8 cellular contexts compared by ENCODE assay signal in genomic region chr12:32400114-32400672, GRCh38. TPM values are rescaled to one million over a fixed set of nuclear protein-coding genes. Genes with fewer than 3 reads are reported as not detected.
DNase-seq lines count a peak whose midpoint lies in the region; TF ChIP-seq lines count a peak whose summit lies in the region.

No MANE protein-coding gene starts in this region.

- TF ChIP-seq EP300 in SK-N-SH (IDR thresholded peaks at IDR 0.05; ENCODE audit: borderline replicate concordance in 1 of 2, low read depth in 1 of 2, low read length in 1 of 2) (no peak), ovary (IDR thresholded peaks at IDR 0.05) (no peak)

- H3K79me2 ChIP-seq in SK-N-SH (ENCODE audit: insufficient read depth) = no peaks in the 10 kb centered on the region

- peak overlapping the region; percentile 97 for H3K4me2 ChIP-seq in SK-N-SH

- no peaks in the 10 kb centered on the region for H4K20me1 ChIP-seq in SK-N-SH (ENCODE audit: insufficient read depth)

- 32% methylated on average over 14 of the region's 15 CpGs for WGBS in SK-N-SH (ENCODE audit: low lambda C conversion rate)
- 10 to 22% (median 14%) methylated on average over 15 of the region's 15 CpGs for WGBS in ovary, 3 donors

- CTCF ChIA-PET in SK-N-SH (lab: Yijun Ruan, JAX) = interaction anchor here (0.7 to 2.8 kb wide), 6 partner anchors 8 to 272 kb away, joined by 3 to 12 read pairs (median 3); no protein-coding TSS in a partner anchor

- no peak overlapping the region for H3K9ac ChIP-seq in SK-N-SH

- POLR2A ChIA-PET in SK-N-SH (lab: Yijun Ruan, JAX) = no interaction called here

- H3K4me3 ChIP-seq in SK-N-SH (ENCODE audit: low read depth in 2 of 2, low read length in 1 of 2) (peak overlapping the region; percentile 63 to 73), fibroblast of the aortic adventitia (ENCODE audit: low read depth, low read length) (peak overlapping the region; percentile 68), ovary (peak overlapping the region; percentile 55)

- TF ChIP-seq RAD21 in SK-N-SH (IDR thresholded peaks at IDR 0.05; ENCODE audit: low read length) = no peak

- TF ChIP-seq POLR2A in ovary (IDR thresholded peaks at IDR 0.05) = no peak

- TF ChIP-seq CTCF in SK-N-SH (IDR thresholded peaks at IDR 0.05) = no peak
- TF ChIP-seq CTCF in fibroblast of the aortic adventitia (IDR thresholded peaks at IDR 0.05; ENCODE audit: insufficient read depth, low read length) = no peak
- no peak for TF ChIP-seq CTCF in ovary (IDR thresholded peaks at IDR 0.05)

- H3K9me3 ChIP-seq in SK-N-SH (no peaks in the 10 kb centered on the region), ovary (no peaks in the 10 kb centered on the region)

- DNase-seq in NCI-H748 (lab: John Stamatoyannopoulos, UW; ENCODE audit: unreplicated experiment) (peak; percentile 56), NCI-H748 treated with DMSO at 0.1 percent for 48 hours (lab: John Stamatoyannopoulos, UW) (no peak), SK-N-SH (peak; percentile 30), fibroblast of the aortic adventitia (ENCODE audit: low read depth) (no peak), ovary (no peak), NCI-H1092 (lab: John Stamatoyannopoulos, UW) (no peak), NCI-H1092 treated with DMSO at 0.1 percent for 48 hours (lab: John Stamatoyannopoulos, UW) (no peak), NCI-H524 treated with DMSO at 0.1 percent for 48 hours (lab: John Stamatoyannopoulos, UW) (no peak)

- H2AFZ ChIP-seq in SK-N-SH (ENCODE audit: low read depth) = peak overlapping the region; percentile 81; the same call in 1 of the 2 replicates

- intact Hi-C loops in ovary (cut with DNase I) = no loop called here

- H3K36me3 ChIP-seq in SK-N-SH (replicated peaks in 1 of 2; ENCODE audit: control insufficient read depth in 1 of 2, insufficient read depth in 2 of 2, low read length in 1 of 2) = no peaks in the 10 kb centered on the region
- no peaks in the 10 kb centered on the region for H3K36me3 ChIP-seq in ovary

- no peaks in the 10 kb centered on the region for H3K9me2 ChIP-seq in SK-N-SH

- peaks cover 6% of the 10 kb centered on the region for H3F3A ChIP-seq in SK-N-SH (replicated peaks; ENCODE audit: insufficient read depth)

- peaks cover 18% of the 10 kb centered on the region for H3K27me3 ChIP-seq in SK-N-SH (ENCODE audit: insufficient read depth)
- H3K27me3 ChIP-seq in ovary = no peaks in the 10 kb centered on the region

- H3K27ac ChIP-seq in SK-N-SH (ENCODE audit: low read depth in 2 of 2, low read length in 1 of 2) (no peak overlapping the region), ovary (peak overlapping the region; percentile 73 to 75)

- H3K4me1 ChIP-seq in SK-N-SH (ENCODE audit: control insufficient read depth in 1 of 2, insufficient read depth in 2 of 2, low read depth in 1 of 2, low read length in 1 of 2) = peaks cover 0 to 9% of the 10 kb centered on the region in 2 experiments; a peak in 1 of 4 replicates
- H3K4me1 ChIP-seq in ovary (ENCODE audit: insufficient read depth) = peaks cover 9% of the 10 kb centered on the region

TF ChIP-seq in SK-N-SH, 30 proteins besides CTCF, POLR2A, EP300 and RAD21:
- TF ChIP-seq FOXM1 (IDR thresholded peaks at IDR 0.05; ENCODE audit: low read depth) (no peak), SIN3A (IDR thresholded peaks at IDR 0.05; ENCODE audit: borderline replicate concordance, low read depth, low read length) (no peak), CHD2 (IDR thresholded peaks at IDR 0.05; ENCODE audit: low read length, partially characterized antibody) (no peak), NFIC (IDR thresholded peaks at IDR 0.05; ENCODE audit: borderline replicate concordance) (no peak), USF2 (IDR thresholded peaks at IDR 0.05; ENCODE audit: borderline replicate concordance, low read depth, low read length) (no peak), EZH2phosphoT487 (IDR thresholded peaks at IDR 0.05; ENCODE audit: borderline replicate concordance, low read depth) (no peak), FOXJ3 (CRISPR knock-in tag; IDR thresholded peaks at IDR 0.05) (no peak), YY1 (IDR thresholded peaks at IDR 0.05; ENCODE audit: low read depth) (no peak), MEF2A (IDR thresholded peaks at IDR 0.05; ENCODE audit: borderline replicate concordance, low read depth) (no peak), TAF1 (IDR thresholded peaks at IDR 0.05; ENCODE audit: borderline replicate concordance, low read depth, low read length) (no peak), TCF12 (IDR thresholded peaks at IDR 0.05) (no peak), JUND (IDR thresholded peaks at IDR 0.05) (no peak)
- TF ChIP-seq, protein P1, sequence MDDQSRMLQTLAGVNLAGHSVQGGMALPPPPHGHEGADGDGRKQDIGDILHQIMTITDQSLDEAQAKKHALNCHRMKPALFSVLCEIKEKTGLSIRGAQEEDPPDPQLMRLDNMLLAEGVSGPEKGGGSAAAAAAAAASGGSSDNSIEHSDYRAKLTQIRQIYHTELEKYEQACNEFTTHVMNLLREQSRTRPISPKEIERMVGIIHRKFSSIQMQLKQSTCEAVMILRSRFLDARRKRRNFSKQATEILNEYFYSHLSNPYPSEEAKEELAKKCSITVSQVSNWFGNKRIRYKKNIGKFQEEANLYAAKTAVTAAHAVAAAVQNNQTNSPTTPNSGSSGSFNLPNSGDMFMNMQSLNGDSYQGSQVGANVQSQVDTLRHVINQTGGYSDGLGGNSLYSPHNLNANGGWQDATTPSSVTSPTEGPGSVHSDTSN (IDR thresholded peaks at IDR 0.05) = no peak
- TF ChIP-seq, protein P2, sequence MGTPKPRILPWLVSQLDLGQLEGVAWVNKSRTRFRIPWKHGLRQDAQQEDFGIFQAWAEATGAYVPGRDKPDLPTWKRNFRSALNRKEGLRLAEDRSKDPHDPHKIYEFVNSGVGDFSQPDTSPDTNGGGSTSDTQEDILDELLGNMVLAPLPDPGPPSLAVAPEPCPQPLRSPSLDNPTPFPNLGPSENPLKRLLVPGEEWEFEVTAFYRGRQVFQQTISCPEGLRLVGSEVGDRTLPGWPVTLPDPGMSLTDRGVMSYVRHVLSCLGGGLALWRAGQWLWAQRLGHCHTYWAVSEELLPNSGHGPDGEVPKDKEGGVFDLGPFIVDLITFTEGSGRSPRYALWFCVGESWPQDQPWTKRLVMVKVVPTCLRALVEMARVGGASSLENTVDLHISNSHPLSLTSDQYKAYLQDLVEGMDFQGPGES (IDR thresholded peaks at IDR 0.05; ENCODE audit: low read depth, low read length) = no peak

RNA-seq across cellular contexts. Expression of gene FGD4, which starts 0.8 kb away (rescaled TPM):
- 0.26 and 0.44 TPM in 2 replicates for polyA plus RNA-seq in SK-N-SH (2012; rRNA removed)
- polyA plus RNA-seq in SK-N-SH (2012; cell fraction: cytosol; rRNA removed) = 0.24 and 0.35 TPM in 2 replicates
- 0.38 and 0.58 TPM in 2 replicates for polyA plus RNA-seq in SK-N-SH (2012; cell fraction: nucleus; rRNA removed)
- 5.6 and 55.6 TPM in 2 replicates for total RNA-seq in fibroblast of the aortic adventitia (ENCODE audit: low replicate concordance)
- total RNA-seq in ovary = 10 to 100 TPM; 28.6 to 85.0 (median 52.9) TPM
- 10 to 100 TPM; 14.6 to 21.8 TPM for polyA plus RNA-seq in ovary

Comparison
In these comparisons a context has a peak if more than half of its experiments do, and no peak if none do; other contexts are left out.
1. DNase-seq: peak in NCI-H748 (single experiment) and SK-N-SH (single experiment); none in NCI-H748 treated with DMSO at 0.1 percent for 48 hours (single experiment), fibroblast of the aortic adventitia (single experiment), ovary (0 of 5), NCI-H1092 (single experiment), NCI-H1092 treated with DMSO at 0.1 percent for 48 hours (single experiment) and NCI-H524 treated with DMSO at 0.1 percent for 48 hours (single experiment).
2. H3K27ac ChIP-seq: peak in ovary (2 of 2); none in SK-N-SH (0 of 2).
3. Peak in every context shown above with its lines, with median percentiles within 50 percentile points of each other: H3K4me3 ChIP-seq.